In the genomic region with DNA sequence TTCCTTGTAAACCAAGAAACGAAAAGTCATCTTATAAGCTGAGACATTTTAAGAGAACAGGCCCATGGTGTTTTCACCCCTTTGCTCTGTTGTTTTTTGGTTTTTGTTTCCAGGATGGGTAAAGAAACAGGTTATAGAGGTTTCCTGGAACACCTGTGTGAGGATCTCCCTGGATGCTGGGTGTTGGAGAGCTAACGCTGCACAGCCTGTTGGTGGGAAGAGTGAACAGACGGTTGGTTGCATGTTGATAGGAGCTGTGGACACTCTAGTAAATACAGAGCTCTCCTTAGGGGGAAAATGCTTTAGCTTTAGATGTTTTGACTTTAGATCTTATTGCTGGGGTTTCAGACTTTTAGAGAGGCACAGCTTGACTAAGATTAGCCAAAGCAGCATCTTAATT, we compare ENCODE assay signal across 16 cellular contexts.
A peak's percentile ranks its signal among the peaks of the same experiment; 100 is the strongest.
DNase-seq lines count a peak whose midpoint lies in the region; ATAC-seq and TF ChIP-seq lines count a peak whose summit lies in the region.
"Had no signal": no experiment of that assay in that cellular context is flagged by ENCODE, and none has a peak within 500 bp of the region (broad histone marks: within the 10 kb centered on the region; RNA-seq: fewer than 3 reads in every experiment).

No MANE protein-coding gene starts in this region.

- no peak overlapping the region for H2BK5ac ChIP-seq in H9 (ENCODE audit: insufficient read length, low read length)
- H2BK5ac ChIP-seq in neuronal stem cell (ENCODE audit: low read length), result no peak overlapping the region

- intact Hi-C loops in esophagus squamous epithelium (cut with DNase I), result no loop called here

- H2BK12ac ChIP-seq in H9 (ENCODE audit: insufficient read length, low read depth, low read length) (no peak overlapping the region), neuronal stem cell (ENCODE audit: low read length) (no peak overlapping the region)

- H2BK120ac ChIP-seq in H9 (ENCODE audit: low read depth, low read length, poor library complexity, severe bottlenecking) (no peak overlapping the region), neuronal stem cell (ENCODE audit: low read depth, low read length) (no peak overlapping the region)

- H3K14ac ChIP-seq in H9 (ENCODE audit: insufficient read depth, low read length) (no peak overlapping the region), neuronal stem cell (ENCODE audit: low read length) (no peak overlapping the region)

- no peak overlapping the region for H3K23ac ChIP-seq in H9 (ENCODE audit: insufficient read length, low read depth, low read length)
- no peak overlapping the region for H3K23ac ChIP-seq in neuronal stem cell (ENCODE audit: low read depth, low read length, poor library complexity)

- H3K27me3 ChIP-seq in H9 (ENCODE audit: insufficient read depth, low read length), result no peaks in the 10 kb centered on the region
- H3K27me3 ChIP-seq in esophagus squamous epithelium, result no peaks in the 10 kb centered on the region
- no peaks in the 10 kb centered on the region for H3K27me3 ChIP-seq in neuronal stem cell (ENCODE audit: control insufficient read depth in 3 of 3, insufficient read depth in 3 of 3, low read depth in 1 of 3, low read length in 3 of 3)

- no peaks in the 10 kb centered on the region for H4K20me1 ChIP-seq in H9 (ENCODE audit: control insufficient read depth, insufficient read depth, insufficient read length)

- H3K18ac ChIP-seq in H9 (ENCODE audit: insufficient read length, low read depth, low read length) (no peak overlapping the region), neuronal stem cell (ENCODE audit: low read length) (no peak overlapping the region)

- WGBS in H9 (ENCODE audit: extremely low coverage, insufficient read length, low lambda C conversion rate), result no CpG with 5 or more reads among the region's 3 CpGs
- WGBS in esophagus squamous epithelium, 2 donors, result 72 to 76% methylated on average over 3 of the region's 3 CpGs
- WGBS in neuronal stem cell (ENCODE audit: extremely low coverage in 2 of 2, insufficient read length in 2 of 2, insufficient replicate concordance in 1 of 2), 2 donors, result no CpG with 5 or more reads among the region's 3 CpGs

- no peaks in the 10 kb centered on the region for H3K27me3 Mint-ChIP-seq in H9 (ENCODE audit: low read depth)
- no peaks in the 10 kb centered on the region for H3K27me3 Mint-ChIP-seq in stimulated activated memory B cell treated with anti-CD40 and anti-IgM and Interleukin-4, amounts not matched to agents 10 μg/mL and 1 μg/mL and 100 μg/mL, for 72 hours

- H3K27ac ChIP-seq in H9 (ENCODE audit: insufficient read length, low read depth, low read length) (no peak overlapping the region), esophagus squamous epithelium (peak overlapping the region in 3 of 4 donors; percentile 38 to 72 (median 70)), neuronal stem cell (replicated peaks; ENCODE audit: low read length) (peak overlapping the region; percentile 23)

- peaks cover 3% of the 10 kb centered on the region for H3K79me1 ChIP-seq in H9 (ENCODE audit: insufficient read depth, low read depth, low read length, poor library complexity, severe bottlenecking)
- H3K79me1 ChIP-seq in neuronal stem cell (ENCODE audit: low read depth, low read length), result no peaks in the 10 kb centered on the region

- TF ChIP-seq CTCF in H9 (conservative IDR thresholded peaks at IDR 0.05) (0 out of 3 replicates have a peak, but pooled peaks have one; percentile 16), esophagus squamous epithelium (IDR thresholded peaks at IDR 0.05) (no peak)

- H3T11ph ChIP-seq in H9 (ENCODE audit: low read length), result no peak overlapping the region

- H2BK20ac ChIP-seq in H9 (ENCODE audit: low read depth, low read length, poor library complexity, severe bottlenecking), result no peak overlapping the region

- DNase-seq in H9 (no peak), NCI-H510A treated with DMSO at 0.1 percent for 48 hours (lab: John Stamatoyannopoulos, UW) (peak; percentile 46), esophagus squamous epithelium (lab: John Stamatoyannopoulos, UW) (no peak), neuronal stem cell (ENCODE audit: low spot score) (no peak), NOMO-1 (lab: John Stamatoyannopoulos, UW; ENCODE audit: unreplicated experiment in 2 of 2) (no peak)
- DNase-seq in activated naive CD4-positive, alpha-beta T cell treated with anti-CD3 and anti-CD28 coated beads, Interleukin-2, amount 50 U/mL, for 16 hours, result no peak
- DNase-seq: C1 segment of cervical spinal cord; CD8-positive, alpha-beta memory T cell; NCI-H1105 treated with DMSO at 0.1 percent for 48 hours; NCI-H1694; NCI-H2081 treated with DMSO at 0.1 percent for 48 hours; NCI-H2227 treated with DMSO at 0.1 percent for 48 hours had no signal

- H3K4me1 Mint-ChIP-seq in H9, result peaks cover 60 to 64% of the 10 kb centered on the region in 2 experiments
- H3K4me1 Mint-ChIP-seq in stimulated activated memory B cell treated with anti-CD40 and anti-IgM and Interleukin-4, amounts not matched to agents 10 μg/mL and 1 μg/mL and 100 μg/mL, for 72 hours, result no peaks in the 10 kb centered on the region
- H3K4me1 Mint-ChIP-seq: CD8-positive, alpha-beta memory T cell had no signal

- H2BK15ac ChIP-seq in H9 (ENCODE audit: low read depth, low read length), result no peak overlapping the region
- no peak overlapping the region for H2BK15ac ChIP-seq in neuronal stem cell (ENCODE audit: low read length)

- H3K27ac Mint-ChIP-seq in H9, result peak overlapping the region in 2 of 3 experiments; percentile 45 to 53; a peak in 3 of 7 replicates
- H3K27ac Mint-ChIP-seq in stimulated activated memory B cell treated with anti-CD40 and anti-IgM and Interleukin-4, amounts not matched to agents 10 μg/mL and 1 μg/mL and 100 μg/mL, for 72 hours, result no peak overlapping the region
- H3K27ac Mint-ChIP-seq: CD8-positive, alpha-beta memory T cell had no signal

- H4K91ac ChIP-seq in H9 (ENCODE audit: insufficient read length, low read depth, low read length), result no peak overlapping the region
- H4K91ac ChIP-seq in neuronal stem cell (ENCODE audit: low read depth, low read length, poor library complexity), result no peak overlapping the region

- H3K9me3 ChIP-seq in H9 (ENCODE audit: control insufficient read depth, low read depth, low read length) (no peaks in the 10 kb centered on the region), esophagus squamous epithelium (no peaks in the 10 kb centered on the region), neuronal stem cell (replicated peaks in 1 of 2; ENCODE audit: control insufficient read depth in 2 of 2, insufficient read depth in 1 of 2, low read depth in 1 of 2, low read length in 2 of 2) (peaks cover 0 to 2% of the 10 kb centered on the region in 2 donors)

- H3K4me1 ChIP-seq in H9 (ENCODE audit: insufficient read depth, low read length), result peaks cover 24% of the 10 kb centered on the region
- H3K4me1 ChIP-seq in esophagus squamous epithelium, result no peaks in the 10 kb centered on the region
- H3K4me1 ChIP-seq in neuronal stem cell (ENCODE audit: control insufficient read depth in 2 of 2, insufficient read depth in 1 of 2, low read depth in 1 of 2, low read length in 2 of 2), result peaks cover 21 to 27% of the 10 kb centered on the region in 2 donors

- no peak for TF ChIP-seq POLR2A in esophagus squamous epithelium (IDR thresholded peaks at IDR 0.05)

- H3K56ac ChIP-seq in H9 (ENCODE audit: insufficient read length, low read depth, low read length), result no peak overlapping the region

- no peaks in the 10 kb centered on the region for H3K23me2 ChIP-seq in H9 (ENCODE audit: insufficient read length, low read depth, low read length, poor library complexity, severe bottlenecking)

- H3K4me2 ChIP-seq in H9 (ENCODE audit: insufficient read depth, insufficient read length, low read length) (no peak overlapping the region), neuronal stem cell (ENCODE audit: insufficient read depth, low read length, poor library complexity, severe bottlenecking) (no peak overlapping the region)

- no peak overlapping the region for H3K4me3 Mint-ChIP-seq in H9
- no peak overlapping the region for H3K4me3 Mint-ChIP-seq in stimulated activated memory B cell treated with anti-CD40 and anti-IgM and Interleukin-4, amounts not matched to agents 10 μg/mL and 1 μg/mL and 100 μg/mL, for 72 hours
- H3K4me3 Mint-ChIP-seq: CD8-positive, alpha-beta memory T cell had no signal

- peaks cover 26% of the 10 kb centered on the region; the same call in 1 of the 2 replicates for H3K79me2 ChIP-seq in H9 (ENCODE audit: insufficient read depth, low read length)

- H2AFZ ChIP-seq in H9 (ENCODE audit: low read length), result no peak overlapping the region
- no peak overlapping the region for H2AFZ ChIP-seq in neuronal stem cell (ENCODE audit: low read length)

- H4K8ac ChIP-seq in H9 (replicated peaks; ENCODE audit: insufficient read length, low read depth, low read length) (no peak overlapping the region), neuronal stem cell (ENCODE audit: low read depth, low read length) (no peak overlapping the region)

- H3K4ac ChIP-seq in H9 (ENCODE audit: low read depth, low read length) (no peak overlapping the region), neuronal stem cell (ENCODE audit: low read length) (no peak overlapping the region)

- H3K4me3 ChIP-seq in esophagus squamous epithelium (no peak overlapping the region), neuronal stem cell (ENCODE audit: low read length in 2 of 2) (no peak overlapping the region)

- no peak for ATAC-seq in stimulated activated memory B cell treated with anti-CD40 and anti-IgM and Interleukin-4, amounts not matched to agents 10 μg/mL and 1 μg/mL and 100 μg/mL, for 72 hours
- no peak for ATAC-seq in HG02623 (IDR thresholded peaks at IDR 0.05; ENCODE audit: unreplicated experiment)
- ATAC-seq: HCT116, Right ventricle myocardium inferior had no signal

- H3K36me3 ChIP-seq in esophagus squamous epithelium, result no peaks in the 10 kb centered on the region
- peaks cover 0 to 6% of the 10 kb centered on the region in 2 donors for H3K36me3 ChIP-seq in neuronal stem cell (replicated peaks in 1 of 2; ENCODE audit: control insufficient read depth in 2 of 2, insufficient read depth in 2 of 2, low read length in 2 of 2)

- H3K9me3 Mint-ChIP-seq in H9, result no peaks in the 10 kb centered on the region
- peaks cover 2% of the 10 kb centered on the region for H3K9me3 Mint-ChIP-seq in stimulated activated memory B cell treated with anti-CD40 and anti-IgM and Interleukin-4, amounts not matched to agents 10 μg/mL and 1 μg/mL and 100 μg/mL, for 72 hours

- H3K36me3 Mint-ChIP-seq in H9 (ENCODE audit: insufficient read depth in 1 of 3, low read depth in 3 of 3), result peaks cover 5 to 7% (median 6%) of the 10 kb centered on the region in 3 experiments; a peak in 6 of 7 replicates
- H3K36me3 Mint-ChIP-seq in stimulated activated memory B cell treated with anti-CD40 and anti-IgM and Interleukin-4, amounts not matched to agents 10 μg/mL and 1 μg/mL and 100 μg/mL, for 72 hours, result no peaks in the 10 kb centered on the region
- H3K36me3 Mint-ChIP-seq: CD8-positive, alpha-beta memory T cell had no signal

- H3K9ac ChIP-seq in H9 (ENCODE audit: extremely low read depth, insufficient read length, low read length) (no peak overlapping the region), neuronal stem cell (ENCODE audit: low read depth, low read length, poor library complexity) (no peak overlapping the region)

- H2AK5ac ChIP-seq in H9 (ENCODE audit: insufficient read length, low read length) (no peak overlapping the region), neuronal stem cell (ENCODE audit: low read depth, low read length) (no peak overlapping the region)

- no peak overlapping the region for H4K5ac ChIP-seq in H9 (ENCODE audit: insufficient read length, low read depth, low read length)
